Comparison of ENCODE assay signal across 1 cellular context in the genomic region with DNA sequence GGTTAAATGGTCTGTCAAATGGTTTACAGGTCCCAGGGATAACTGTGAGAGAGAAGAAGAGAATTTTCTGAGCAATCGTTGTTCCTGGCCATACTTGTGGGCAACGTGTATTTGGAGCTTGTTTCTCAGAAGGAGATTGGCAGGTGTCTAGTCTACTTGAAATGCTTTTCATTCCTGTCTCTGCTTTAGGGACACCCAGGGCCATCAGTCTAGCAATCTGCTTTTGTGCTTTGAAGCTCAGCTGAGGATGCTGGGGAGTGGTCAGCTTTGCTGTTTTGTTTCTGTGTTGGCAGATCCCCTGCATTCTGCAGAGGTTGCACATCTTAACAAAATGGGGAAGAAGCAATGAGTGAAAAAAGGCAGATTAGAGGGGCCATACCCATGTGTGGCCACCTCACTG.
TF ChIP-seq lines count a peak whose summit lies in the region.

No MANE protein-coding gene starts in this region.

TF ChIP-seq in H1, 55 proteins besides CTCF, POLR2A, EP300 and RAD21:
- TF ChIP-seq RBBP5 (IDR thresholded peaks at IDR 0.05; ENCODE audit: borderline replicate concordance, low read depth, low read length) (no peak), POLR2AphosphoS5 (IDR thresholded peaks at IDR 0.05; ENCODE audit: low read depth, low read length) (no peak), SP2 (IDR thresholded peaks at IDR 0.05; ENCODE audit: low read length) (no peak), CEBPB (IDR thresholded peaks at IDR 0.05; ENCODE audit: low read depth, low read length) (no peak), SUZ12 (IDR thresholded peaks at IDR 0.05; ENCODE audit: low read length) (no peak), KDM4A (IDR thresholded peaks at IDR 0.05; ENCODE audit: low read depth, low read length, severe bottlenecking) (no peak), SIRT6 (IDR thresholded peaks at IDR 0.05; ENCODE audit: low read length) (no peak), TEAD4 (IDR thresholded peaks at IDR 0.05; ENCODE audit: low read depth, low read length) (no peak), GTF2F1 (IDR thresholded peaks at IDR 0.05; ENCODE audit: borderline replicate concordance, low read depth, low read length) (no peak), BCL11A (IDR thresholded peaks at IDR 0.05; ENCODE audit: low read depth in 2 of 2, low read length in 2 of 2) (no peak)
- TF ChIP-seq, protein P1, sequence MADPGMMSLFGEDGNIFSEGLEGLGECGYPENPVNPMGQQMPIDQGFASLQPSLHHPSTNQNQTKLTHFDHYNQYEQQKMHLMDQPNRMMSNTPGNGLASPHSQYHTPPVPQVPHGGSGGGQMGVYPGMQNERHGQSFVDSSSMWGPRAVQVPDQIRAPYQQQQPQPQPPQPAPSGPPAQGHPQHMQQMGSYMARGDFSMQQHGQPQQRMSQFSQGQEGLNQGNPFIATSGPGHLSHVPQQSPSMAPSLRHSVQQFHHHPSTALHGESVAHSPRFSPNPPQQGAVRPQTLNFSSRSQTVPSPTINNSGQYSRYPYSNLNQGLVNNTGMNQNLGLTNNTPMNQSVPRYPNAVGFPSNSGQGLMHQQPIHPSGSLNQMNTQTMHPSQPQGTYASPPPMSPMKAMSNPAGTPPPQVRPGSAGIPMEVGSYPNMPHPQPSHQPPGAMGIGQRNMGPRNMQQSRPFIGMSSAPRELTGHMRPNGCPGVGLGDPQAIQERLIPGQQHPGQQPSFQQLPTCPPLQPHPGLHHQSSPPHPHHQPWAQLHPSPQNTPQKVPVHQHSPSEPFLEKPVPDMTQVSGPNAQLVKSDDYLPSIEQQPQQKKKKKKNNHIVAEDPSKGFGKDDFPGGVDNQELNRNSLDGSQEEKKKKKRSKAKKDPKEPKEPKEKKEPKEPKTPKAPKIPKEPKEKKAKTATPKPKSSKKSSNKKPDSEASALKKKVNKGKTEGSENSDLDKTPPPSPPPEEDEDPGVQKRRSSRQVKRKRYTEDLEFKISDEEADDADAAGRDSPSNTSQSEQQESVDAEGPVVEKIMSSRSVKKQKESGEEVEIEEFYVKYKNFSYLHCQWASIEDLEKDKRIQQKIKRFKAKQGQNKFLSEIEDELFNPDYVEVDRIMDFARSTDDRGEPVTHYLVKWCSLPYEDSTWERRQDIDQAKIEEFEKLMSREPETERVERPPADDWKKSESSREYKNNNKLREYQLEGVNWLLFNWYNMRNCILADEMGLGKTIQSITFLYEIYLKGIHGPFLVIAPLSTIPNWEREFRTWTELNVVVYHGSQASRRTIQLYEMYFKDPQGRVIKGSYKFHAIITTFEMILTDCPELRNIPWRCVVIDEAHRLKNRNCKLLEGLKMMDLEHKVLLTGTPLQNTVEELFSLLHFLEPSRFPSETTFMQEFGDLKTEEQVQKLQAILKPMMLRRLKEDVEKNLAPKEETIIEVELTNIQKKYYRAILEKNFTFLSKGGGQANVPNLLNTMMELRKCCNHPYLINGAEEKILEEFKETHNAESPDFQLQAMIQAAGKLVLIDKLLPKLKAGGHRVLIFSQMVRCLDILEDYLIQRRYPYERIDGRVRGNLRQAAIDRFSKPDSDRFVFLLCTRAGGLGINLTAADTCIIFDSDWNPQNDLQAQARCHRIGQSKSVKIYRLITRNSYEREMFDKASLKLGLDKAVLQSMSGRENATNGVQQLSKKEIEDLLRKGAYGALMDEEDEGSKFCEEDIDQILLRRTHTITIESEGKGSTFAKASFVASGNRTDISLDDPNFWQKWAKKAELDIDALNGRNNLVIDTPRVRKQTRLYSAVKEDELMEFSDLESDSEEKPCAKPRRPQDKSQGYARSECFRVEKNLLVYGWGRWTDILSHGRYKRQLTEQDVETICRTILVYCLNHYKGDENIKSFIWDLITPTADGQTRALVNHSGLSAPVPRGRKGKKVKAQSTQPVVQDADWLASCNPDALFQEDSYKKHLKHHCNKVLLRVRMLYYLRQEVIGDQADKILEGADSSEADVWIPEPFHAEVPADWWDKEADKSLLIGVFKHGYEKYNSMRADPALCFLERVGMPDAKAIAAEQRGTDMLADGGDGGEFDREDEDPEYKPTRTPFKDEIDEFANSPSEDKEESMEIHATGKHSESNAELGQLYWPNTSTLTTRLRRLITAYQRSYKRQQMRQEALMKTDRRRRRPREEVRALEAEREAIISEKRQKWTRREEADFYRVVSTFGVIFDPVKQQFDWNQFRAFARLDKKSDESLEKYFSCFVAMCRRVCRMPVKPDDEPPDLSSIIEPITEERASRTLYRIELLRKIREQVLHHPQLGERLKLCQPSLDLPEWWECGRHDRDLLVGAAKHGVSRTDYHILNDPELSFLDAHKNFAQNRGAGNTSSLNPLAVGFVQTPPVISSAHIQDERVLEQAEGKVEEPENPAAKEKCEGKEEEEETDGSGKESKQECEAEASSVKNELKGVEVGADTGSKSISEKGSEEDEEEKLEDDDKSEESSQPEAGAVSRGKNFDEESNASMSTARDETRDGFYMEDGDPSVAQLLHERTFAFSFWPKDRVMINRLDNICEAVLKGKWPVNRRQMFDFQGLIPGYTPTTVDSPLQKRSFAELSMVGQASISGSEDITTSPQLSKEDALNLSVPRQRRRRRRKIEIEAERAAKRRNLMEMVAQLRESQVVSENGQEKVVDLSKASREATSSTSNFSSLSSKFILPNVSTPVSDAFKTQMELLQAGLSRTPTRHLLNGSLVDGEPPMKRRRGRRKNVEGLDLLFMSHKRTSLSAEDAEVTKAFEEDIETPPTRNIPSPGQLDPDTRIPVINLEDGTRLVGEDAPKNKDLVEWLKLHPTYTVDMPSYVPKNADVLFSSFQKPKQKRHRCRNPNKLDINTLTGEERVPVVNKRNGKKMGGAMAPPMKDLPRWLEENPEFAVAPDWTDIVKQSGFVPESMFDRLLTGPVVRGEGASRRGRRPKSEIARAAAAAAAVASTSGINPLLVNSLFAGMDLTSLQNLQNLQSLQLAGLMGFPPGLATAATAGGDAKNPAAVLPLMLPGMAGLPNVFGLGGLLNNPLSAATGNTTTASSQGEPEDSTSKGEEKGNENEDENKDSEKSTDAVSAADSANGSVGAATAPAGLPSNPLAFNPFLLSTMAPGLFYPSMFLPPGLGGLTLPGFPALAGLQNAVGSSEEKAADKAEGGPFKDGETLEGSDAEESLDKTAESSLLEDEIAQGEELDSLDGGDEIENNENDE (IDR thresholded peaks at IDR 0.05; ENCODE audit: insufficient replicate concordance, low read length) = no peak
